In genomic region chr3:73350988-73351387, GRCh38 we compare ENCODE assay signal across 16 cellular contexts.
"Had no signal": no experiment of that assay in that cellular context is flagged by ENCODE, and none has a peak within 500 bp of the region (broad histone marks: within the 10 kb centered on the region; RNA-seq: fewer than 3 reads in every experiment).

No MANE protein-coding gene starts in this region.

- H3K36me3 ChIP-seq: adrenal gland, colonic mucosa, lower lobe of right lung, thyroid gland had no signal

- ATAC-seq: activated CD8-positive, alpha-beta T cell treated with anti-CD3 and anti-CD28 coated beads, Interleukin-2, amount 10 ng/mL, durations not matched to agents 7 days and 5 days; effector memory CD8-positive, alpha-beta T cell; esophagus mucosa; stimulated activated naive CD8-positive, alpha-beta T cell treated with anti-CD3 and anti-CD28 coated beads, Interleukin-15, Interleukin-2, amounts not matched to agents 100 U/mL and 50 U/mL, for 24 hours had no signal

- H3K4me3 ChIP-seq: adrenal gland, colonic mucosa, dorsolateral prefrontal cortex, lower lobe of right lung, thyroid gland had no signal

- H3K27me3 ChIP-seq: adrenal gland, colonic mucosa, thyroid gland had no signal

- DNase-seq: activated CD4-positive, alpha-beta T cell treated with anti-CD3 and anti-CD28 coated beads for 1 hour; activated CD4-positive, alpha-beta T cell treated with anti-CD3 and anti-CD28 coated beads, Interleukin-2, amount 50 U/mL, for 1 hour; activated CD8-positive, alpha-beta T cell treated with anti-CD3 and anti-CD28 coated beads, Interleukin-2, amount 10 ng/mL, durations not matched to agents 7 days and 5 days; activated gamma-delta T cell treated with Interleukin-2 at 50 U/mL for 16 hours; adrenal gland; colonic mucosa; dorsolateral prefrontal cortex; effector memory CD8-positive, alpha-beta T cell; islet precursor cell; lower lobe of right lung; posterior cingulate gyrus; stimulated activated CD4-positive, alpha-beta T cell treated with anti-CD3 and anti-CD28 coated beads, Interleukin-4, amount 100 ng/mL, for 4 hours; stimulated activated naive CD8-positive, alpha-beta T cell treated with anti-CD3 and anti-CD28 coated beads, Interleukin-15, Interleukin-2, amounts not matched to agents 100 U/mL and 50 U/mL, for 24 hours; T-helper 9 cell; thyroid gland had no signal

- H3K9me3 ChIP-seq: adrenal gland, colonic mucosa, lower lobe of right lung, thyroid gland had no signal

- H3K4me1 ChIP-seq: adrenal gland, colonic mucosa, lower lobe of right lung, thyroid gland had no signal

- H3K27ac ChIP-seq: adrenal gland, colonic mucosa, dorsolateral prefrontal cortex, lower lobe of right lung, thyroid gland had no signal
